Comparison of ENCODE assay signal across 1 cellular context in genomic region chr6:85673198-85674139, GRCh38.
TF ChIP-seq lines count a peak whose summit lies in the region.

No MANE protein-coding gene starts in this region.

TF ChIP-seq in GM12878, 131 proteins besides CTCF, POLR2A, EP300 and RAD21 (continued from another document):
- TF ChIP-seq JUNB (IDR thresholded peaks at IDR 0.05) (no peak), CBX3 (IDR thresholded peaks at IDR 0.05; ENCODE audit: borderline replicate concordance, low read depth) (no peak), BACH1 (IDR thresholded peaks at IDR 0.05; ENCODE audit: borderline replicate concordance) (no peak), POLR2AphosphoS5 (IDR thresholded peaks at IDR 0.05; ENCODE audit: low read length) (peak; percentile 45; the same call in 1 of the 2 replicates), PAX5 (IDR thresholded peaks at IDR 0.05; ENCODE audit: borderline replicate concordance, low read depth, low read length) (no peak), RFX5 (IDR thresholded peaks at IDR 0.05; ENCODE audit: low read depth, low read length) (no peak), ZBED1 (IDR thresholded peaks at IDR 0.05; ENCODE audit: borderline replicate concordance) (peak; percentile 24; the same call in 1 of the 2 replicates), CBFB (IDR thresholded peaks at IDR 0.05; ENCODE audit: low read depth) (0 out of 2 replicates have a peak, but pooled peaks have one; percentile 18), NR2C2 (IDR thresholded peaks at IDR 0.05; ENCODE audit: borderline replicate concordance, control insufficient read depth, insufficient read length, low read depth) (no peak), HCFC1 (IDR thresholded peaks at IDR 0.05; ENCODE audit: low read length) (no peak), TCF12 (IDR thresholded peaks at IDR 0.05; ENCODE audit: low read depth, low read length) (no peak), STAT1 (conservative IDR thresholded peaks at IDR 0.05) (no peak), SMAD5 (IDR thresholded peaks at IDR 0.05; ENCODE audit: low read depth) (0 out of 2 replicates have a peak, but pooled peaks have one; percentile 26), BCL3 (IDR thresholded peaks at IDR 0.05; ENCODE audit: borderline replicate concordance, insufficient read depth, low read depth, low read length, poor library complexity, severe bottlenecking) (peak; percentile 2), KAT2A (conservative IDR thresholded peaks at IDR 0.05; ENCODE audit: control insufficient read depth, low read depth, low read length) (no peak), BRCA1 (IDR thresholded peaks at IDR 0.05; ENCODE audit: low read depth, low read length) (no peak)
- TF ChIP-seq, protein P1, sequence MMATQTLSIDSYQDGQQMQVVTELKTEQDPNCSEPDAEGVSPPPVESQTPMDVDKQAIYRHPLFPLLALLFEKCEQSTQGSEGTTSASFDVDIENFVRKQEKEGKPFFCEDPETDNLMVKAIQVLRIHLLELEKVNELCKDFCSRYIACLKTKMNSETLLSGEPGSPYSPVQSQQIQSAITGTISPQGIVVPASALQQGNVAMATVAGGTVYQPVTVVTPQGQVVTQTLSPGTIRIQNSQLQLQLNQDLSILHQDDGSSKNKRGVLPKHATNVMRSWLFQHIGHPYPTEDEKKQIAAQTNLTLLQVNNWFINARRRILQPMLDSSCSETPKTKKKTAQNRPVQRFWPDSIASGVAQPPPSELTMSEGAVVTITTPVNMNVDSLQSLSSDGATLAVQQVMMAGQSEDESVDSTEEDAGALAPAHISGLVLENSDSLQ (IDR thresholded peaks at IDR 0.05): no peak
- TF ChIP-seq, protein P2, sequence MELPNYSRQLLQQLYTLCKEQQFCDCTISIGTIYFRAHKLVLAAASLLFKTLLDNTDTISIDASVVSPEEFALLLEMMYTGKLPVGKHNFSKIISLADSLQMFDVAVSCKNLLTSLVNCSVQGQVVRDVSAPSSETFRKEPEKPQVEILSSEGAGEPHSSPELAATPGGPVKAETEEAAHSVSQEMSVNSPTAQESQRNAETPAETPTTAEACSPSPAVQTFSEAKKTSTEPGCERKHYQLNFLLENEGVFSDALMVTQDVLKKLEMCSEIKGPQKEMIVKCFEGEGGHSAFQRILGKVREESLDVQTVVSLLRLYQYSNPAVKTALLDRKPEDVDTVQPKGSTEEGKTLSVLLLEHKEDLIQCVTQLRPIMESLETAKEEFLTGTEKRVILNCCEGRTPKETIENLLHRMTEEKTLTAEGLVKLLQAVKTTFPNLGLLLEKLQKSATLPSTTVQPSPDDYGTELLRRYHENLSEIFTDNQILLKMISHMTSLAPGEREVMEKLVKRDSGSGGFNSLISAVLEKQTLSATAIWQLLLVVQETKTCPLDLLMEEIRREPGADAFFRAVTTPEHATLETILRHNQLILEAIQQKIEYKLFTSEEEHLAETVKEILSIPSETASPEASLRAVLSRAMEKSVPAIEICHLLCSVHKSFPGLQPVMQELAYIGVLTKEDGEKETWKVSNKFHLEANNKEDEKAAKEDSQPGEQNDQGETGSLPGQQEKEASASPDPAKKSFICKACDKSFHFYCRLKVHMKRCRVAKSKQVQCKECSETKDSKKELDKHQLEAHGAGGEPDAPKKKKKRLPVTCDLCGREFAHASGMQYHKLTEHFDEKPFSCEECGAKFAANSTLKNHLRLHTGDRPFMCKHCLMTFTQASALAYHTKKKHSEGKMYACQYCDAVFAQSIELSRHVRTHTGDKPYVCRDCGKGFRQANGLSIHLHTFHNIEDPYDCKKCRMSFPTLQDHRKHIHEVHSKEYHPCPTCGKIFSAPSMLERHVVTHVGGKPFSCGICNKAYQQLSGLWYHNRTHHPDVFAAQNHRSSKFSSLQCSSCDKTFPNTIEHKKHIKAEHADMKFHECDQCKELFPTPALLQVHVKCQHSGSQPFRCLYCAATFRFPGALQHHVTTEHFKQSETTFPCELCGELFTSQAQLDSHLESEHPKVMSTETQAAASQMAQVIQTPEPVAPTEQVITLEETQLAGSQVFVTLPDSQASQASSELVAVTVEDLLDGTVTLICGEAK (IDR thresholded peaks at IDR 0.05; ENCODE audit: borderline replicate concordance): no peak
